ENCODE assay signal across 14 cellular contexts in the genomic region with DNA sequence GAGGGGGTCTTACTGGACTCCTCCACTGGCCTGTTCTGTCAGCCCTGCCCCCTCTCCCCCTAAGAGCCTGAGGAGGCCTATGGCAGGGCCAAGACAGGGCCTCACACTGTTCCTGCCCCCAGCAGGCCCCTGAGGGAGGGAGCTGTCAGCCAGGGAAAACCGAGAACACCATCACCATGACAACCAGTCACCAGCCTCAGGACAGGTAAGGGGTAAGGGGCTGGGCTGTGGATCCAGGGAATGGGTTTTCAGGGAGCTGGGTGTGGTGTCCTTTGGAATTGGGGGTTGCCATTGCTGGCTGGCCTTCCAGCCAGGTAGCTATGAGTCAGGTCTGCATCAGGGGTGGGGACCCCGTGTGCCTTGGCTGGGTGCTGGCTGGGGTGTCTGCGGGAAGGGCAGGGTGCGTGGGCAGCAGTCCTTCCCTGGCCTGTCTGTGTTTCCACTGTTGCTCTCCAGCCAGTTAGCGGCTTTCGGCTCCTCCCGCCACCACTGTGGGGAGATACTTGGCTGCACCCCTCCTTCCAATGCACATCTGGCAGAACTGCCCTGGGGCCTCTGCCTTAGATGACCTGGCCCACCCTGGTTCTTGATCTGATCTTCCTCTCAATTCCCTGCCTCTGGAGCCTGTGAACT. TPM values are rescaled to one million over a fixed set of nuclear protein-coding genes. Genes with fewer than 3 reads are reported as not detected.
DNase-seq lines count a peak whose midpoint lies in the region; ATAC-seq and TF ChIP-seq lines count a peak whose summit lies in the region.
"Had no signal": no experiment of that assay in that cellular context is flagged by ENCODE, and none has a peak within 500 bp of the region (broad histone marks: within the 10 kb centered on the region; RNA-seq: fewer than 3 reads in every experiment).

No MANE protein-coding gene starts in this region.

- H3K4me3 ChIP-seq in BLaER1 (no peak overlapping the region), heart left ventricle (peak overlapping the region in 11 of 12 donors; percentile 12 to 56 (median 43)), parathyroid adenoma (ENCODE audit: low read depth, low read length) (no peak overlapping the region)
- H3K4me3 ChIP-seq: GM23248, SJCRH30 had no signal

- TF ChIP-seq POLR2A in heart left ventricle (IDR thresholded peaks at IDR 0.05) (no peak), GM18505 (IDR thresholded peaks at IDR 0.05; ENCODE audit: borderline replicate concordance, extremely low read depth, insufficient read depth, insufficient read length) (no peak)

- 31 to 59% (median 44%) methylated on average over 4 to 7 of the region's 7 CpGs for WGBS in heart left ventricle, 4 donors

- no peaks in the 10 kb centered on the region for H3K79me2 ChIP-seq in parathyroid adenoma

- no peaks in the 10 kb centered on the region for H3K9me3 ChIP-seq in BLaER1
- H3K9me3 ChIP-seq in heart left ventricle, result no peaks in the 10 kb centered on the region
- H3K9me3 ChIP-seq in parathyroid adenoma (ENCODE audit: control insufficient read depth, low read length), result no peaks in the 10 kb centered on the region
- H3K9me3 ChIP-seq: SJCRH30 had no signal

- ATAC-seq in heart left ventricle (peak in 2 of 4 donors; percentile 12 to 21), HG03175 (IDR thresholded peaks at IDR 0.05; ENCODE audit: unreplicated experiment) (no peak), GM18505 (IDR thresholded peaks at IDR 0.05; ENCODE audit: unreplicated experiment) (no peak)

- intact Hi-C loops in heart left ventricle (cut with DNase I), result no loop called here

- peak overlapping the region; percentile 33 for H3K9ac ChIP-seq in BLaER1
- no peak overlapping the region for H3K9ac ChIP-seq in parathyroid adenoma
- H3K9ac ChIP-seq: GM23248 had no signal

- H3K4me2 ChIP-seq in BLaER1 (peak overlapping the region; percentile 81), parathyroid adenoma (ENCODE audit: low read length) (no peak overlapping the region)

- H3K4me1 ChIP-seq in BLaER1 (peaks cover 46% of the 10 kb centered on the region), heart left ventricle (peaks cover 6 to 98% (median 69%) of the 10 kb centered on the region in 12 donors), parathyroid adenoma (peaks cover 4% of the 10 kb centered on the region)

- DNase-seq in heart left ventricle (peak in 2 of 5 donors; percentile 45 to 59), NCI-H2196 (lab: John Stamatoyannopoulos, UW; ENCODE audit: unreplicated experiment) (no peak), NCI-H1417 treated with DMSO at 0.1 percent for 48 hours (lab: John Stamatoyannopoulos, UW) (no peak)
- DNase-seq: activated CD4-positive, alpha-beta T cell treated with anti-CD3 and anti-CD28 coated beads for 1 hour; GM23248; midbrain; NCI-H446; stimulated activated CD8-positive, alpha-beta memory T cell treated with anti-CD3 and anti-CD28 coated beads, Interleukin-4, amount 100 ng/mL, for 48 hours had no signal

- H3K27ac ChIP-seq in BLaER1 (peak overlapping the region; percentile 59; the same call in 1 of the 2 replicates), VCaP (peak overlapping the region; percentile 81; the same call in 1 of the 2 replicates), heart left ventricle (peak overlapping the region; percentile 81 to 99 (median 92)), parathyroid adenoma (peak overlapping the region; percentile 20)
- H3K27ac ChIP-seq: GM23248 had no signal

- no peak for TF ChIP-seq CTCF in VCaP (conservative IDR thresholded peaks at IDR 0.05)
- no peak for TF ChIP-seq CTCF in heart left ventricle (IDR thresholded peaks at IDR 0.05)
- TF ChIP-seq CTCF in parathyroid adenoma (IDR thresholded peaks at IDR 0.05), result no peak

- H4K20me1 ChIP-seq in BLaER1, result peaks cover 45% of the 10 kb centered on the region

- H3K27me3 ChIP-seq in BLaER1, result no peaks in the 10 kb centered on the region
- no peaks in the 10 kb centered on the region for H3K27me3 ChIP-seq in heart left ventricle
- H3K27me3 ChIP-seq in parathyroid adenoma (ENCODE audit: control insufficient read depth, insufficient read depth, low read length), result no peaks in the 10 kb centered on the region
- H3K27me3 ChIP-seq: SJCRH30 had no signal

- H2AFZ ChIP-seq in parathyroid adenoma, result peak overlapping the region; percentile 14

- H3K36me3 ChIP-seq in BLaER1, result peaks cover 51% of the 10 kb centered on the region
- peaks cover 0 to 37% (median 28%) of the 10 kb centered on the region in 9 donors for H3K36me3 ChIP-seq in heart left ventricle
- no peaks in the 10 kb centered on the region for H3K36me3 ChIP-seq in parathyroid adenoma (ENCODE audit: control insufficient read depth, insufficient read depth, low read length)

RNA-seq across cellular contexts. Expression of gene SLC29A1, which starts 3.9 kb away (rescaled TPM):
- 100 to 1,000 TPM in 8 of 9 donors, 10 to 100 TPM in 1; 94.9 to 319 (median 136) TPM for total RNA-seq in heart left ventricle
- 10 to 100 TPM; 48.0 to 77.5 TPM for polyA plus RNA-seq in heart left ventricle

RNA-seq across cellular contexts. Expression of gene MYMX, which starts 10.5 kb away (rescaled TPM):
- total RNA-seq in heart left ventricle, result under 1 TPM in 6 of 9 donors, not detected in 3; 0.31 to 0.96 (median 0.68) TPM
- polyA plus RNA-seq in heart left ventricle, result under 1 TPM in 1 of 2 donors, not detected in 1; 0.42 TPM
- total RNA-seq: GM23248 had no signal
- polyA plus RNA-seq: GM23248 had no signal

RNA-seq across cellular contexts. Expression of gene HSP90AB1, which starts 19.6 kb away (rescaled TPM):
- 1,000 to 10,000 TPM in 2 of 9 donors, 100 to 1,000 TPM in 7; 725 to 1,040 (median 857) TPM for total RNA-seq in heart left ventricle
- polyA plus RNA-seq in heart left ventricle, result 100 to 1,000 TPM; 375 to 959 TPM

RNA-seq across cellular contexts. Expression of gene SLC35B2, which starts 30.1 kb away (rescaled TPM):
- total RNA-seq in heart left ventricle, result 10 to 100 TPM; 18.1 to 35.6 (median 26.4) TPM
- polyA plus RNA-seq in heart left ventricle, result 10 to 100 TPM; 10.2 to 36.7 TPM

RNA-seq across cellular contexts. Expression of gene NFKBIE, which starts 38.1 kb away (rescaled TPM):
- 10 to 100 TPM in 1 of 9 donors, 1 to 10 TPM in 8; 2.5 to 13.1 (median 3.8) TPM for total RNA-seq in heart left ventricle
- polyA plus RNA-seq in heart left ventricle, result 1 to 10 TPM; 4.0 to 5.8 TPM

Comparison
In these comparisons a context has a peak if more than half of its experiments do, and no peak if none do; other contexts are left out.
1. H3K27ac ChIP-seq: peak in every context shown above with its lines; median percentile 92 in heart left ventricle; 81 in VCaP; 59 in BLaER1; 20 in parathyroid adenoma.
2. H3K4me3 ChIP-seq: peak in heart left ventricle (11 of 12); none in BLaER1 (single experiment) and parathyroid adenoma (single experiment).